Comparison of ENCODE assay signal across 17 cellular contexts in the genomic region with DNA sequence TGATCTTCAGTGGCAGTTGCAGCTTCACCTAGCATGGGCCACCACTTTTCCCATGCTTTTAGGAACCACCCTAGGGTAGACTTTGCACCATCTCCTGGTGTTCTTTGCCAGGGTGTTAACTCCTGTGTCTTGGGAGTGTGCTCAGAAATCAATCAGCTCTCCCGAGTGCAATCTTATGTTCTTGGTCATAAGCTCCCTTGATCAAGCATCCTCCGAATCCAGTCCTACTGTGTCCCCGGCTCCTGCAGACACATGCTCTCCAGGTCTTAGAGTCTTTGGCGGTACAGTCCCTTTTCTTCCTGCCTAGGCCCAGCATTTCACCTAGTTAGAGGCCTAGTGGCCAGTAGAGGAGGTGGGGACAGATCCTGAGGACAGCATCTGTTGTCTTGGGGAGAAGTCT.
A peak's percentile ranks its signal among the peaks of the same experiment; 100 is the strongest.
DNase-seq lines count a peak whose midpoint lies in the region; TF ChIP-seq lines count a peak whose summit lies in the region.
"Had no signal": no experiment of that assay in that cellular context is flagged by ENCODE, and none has a peak within 500 bp of the region (broad histone marks: within the 10 kb centered on the region; RNA-seq: fewer than 3 reads in every experiment).

No MANE protein-coding gene starts in this region.

- peak; percentile 9 for DNase-seq in activated CD8-positive, alpha-beta memory T cell treated with anti-CD3 and anti-CD28 coated beads for 24 hours
- DNase-seq in activated CD8-positive, alpha-beta memory T cell treated with anti-CD3 and anti-CD28 coated beads, Interleukin-2, amount 50 U/mL, for 48 hours = no peak
- DNase-seq in coronary artery (ENCODE audit: low spot score) (peak; percentile 9), neural progenitor cell (ENCODE audit: low spot score) (no peak), thyroid gland (no peak)
- no peak for DNase-seq in activated naive CD4-positive, alpha-beta T cell treated with anti-CD3 and anti-CD28 coated beads for 36 hours
- DNase-seq in activated effector memory CD4-positive, alpha-beta T cell treated with anti-CD3 and anti-CD28 coated beads, Interleukin-2, amount 50 U/mL, for 16 hours = no peak
- DNase-seq: Caco-2; CD4-positive, CD25-positive, alpha-beta regulatory T cell; CD8-positive, alpha-beta T cell; DMS153; DND-41; GM23248; H7 had no signal

- H4K20me1 ChIP-seq in neural progenitor cell (ENCODE audit: low read depth) = no peaks in the 10 kb centered on the region
- H4K20me1 ChIP-seq: BLaER1 had no signal

- intact Hi-C loops in thyroid gland (cut with DNase I) = no loop called here
- intact Hi-C loops in activated naive CD4-positive, alpha-beta T cell treated with anti-CD3 and anti-CD28 coated beads for 36 hours (cut with micrococcal nuclease) = no loop called here

- no peak overlapping the region for H3K4me2 ChIP-seq in neural progenitor cell
- H3K4me2 ChIP-seq: BLaER1 had no signal

- H3K4me1 Mint-ChIP-seq in neural progenitor cell = peaks cover 2% of the 10 kb centered on the region
- H3K4me1 Mint-ChIP-seq in activated naive CD4-positive, alpha-beta T cell treated with anti-CD3 and anti-CD28 coated beads for 36 hours (ENCODE audit: low read depth) = no peaks in the 10 kb centered on the region
- H3K4me1 Mint-ChIP-seq: B cell; CD4-positive, CD25-positive, alpha-beta regulatory T cell had no signal

- no peak overlapping the region for H2AFZ ChIP-seq in neural progenitor cell (replicated peaks)
- H2AFZ ChIP-seq: GM23248 had no signal

- 89 to 94% methylated on average over 4 of the region's 4 CpGs for WGBS in thyroid gland, 2 donors

- H3K27me3 Mint-ChIP-seq in neural progenitor cell (ENCODE audit: insufficient read depth, low read depth) = no peaks in the 10 kb centered on the region
- peaks cover 2% of the 10 kb centered on the region for H3K27me3 Mint-ChIP-seq in activated naive CD4-positive, alpha-beta T cell treated with anti-CD3 and anti-CD28 coated beads for 36 hours (ENCODE audit: low read depth)
- H3K27me3 Mint-ChIP-seq: CD4-positive, CD25-positive, alpha-beta regulatory T cell had no signal

- H3K36me3 Mint-ChIP-seq in neural progenitor cell = no peaks in the 10 kb centered on the region
- no peaks in the 10 kb centered on the region for H3K36me3 Mint-ChIP-seq in activated naive CD4-positive, alpha-beta T cell treated with anti-CD3 and anti-CD28 coated beads for 36 hours (ENCODE audit: low read depth)
- H3K36me3 Mint-ChIP-seq: CD4-positive, CD25-positive, alpha-beta regulatory T cell; CD8-positive, alpha-beta T cell had no signal

- H3F3A ChIP-seq in neural progenitor cell (ENCODE audit: low read depth) = no peaks in the 10 kb centered on the region

- no peaks in the 10 kb centered on the region for H3K9me3 Mint-ChIP-seq in neural progenitor cell
- no peaks in the 10 kb centered on the region for H3K9me3 Mint-ChIP-seq in activated naive CD4-positive, alpha-beta T cell treated with anti-CD3 and anti-CD28 coated beads for 36 hours
- H3K9me3 Mint-ChIP-seq: CD8-positive, alpha-beta T cell had no signal

- H3K9me3 ChIP-seq in neural progenitor cell (ENCODE audit: low read depth) (no peaks in the 10 kb centered on the region), thyroid gland (no peaks in the 10 kb centered on the region)
- H3K9me3 ChIP-seq: Caco-2 had no signal

- CTCF ChIA-PET in activated naive CD4-positive, alpha-beta T cell treated with anti-CD3 and anti-CD28 coated beads for 36 hours (lab: Charles Lee) = no interaction called here

- H3K4me3 Mint-ChIP-seq in neural progenitor cell = no peak overlapping the region
- no peak overlapping the region for H3K4me3 Mint-ChIP-seq in activated naive CD4-positive, alpha-beta T cell treated with anti-CD3 and anti-CD28 coated beads for 36 hours
- H3K4me3 Mint-ChIP-seq: B cell; CD4-positive, CD25-positive, alpha-beta regulatory T cell; CD8-positive, alpha-beta T cell had no signal

- H3K79me2 ChIP-seq in neural progenitor cell (ENCODE audit: low read depth) = no peaks in the 10 kb centered on the region

- no peak for TF ChIP-seq POLR2A in thyroid gland (IDR thresholded peaks at IDR 0.05)

- no peak overlapping the region for H3K4me3 ChIP-seq in coronary artery
- H3K4me3 ChIP-seq in neural progenitor cell = no peak overlapping the region
- H3K4me3 ChIP-seq in thyroid gland (replicated peaks in 1 of 3) = no peak overlapping the region
- H3K4me3 ChIP-seq: BLaER1, GM23248 had no signal

- H3K4me1 ChIP-seq in neural progenitor cell (peaks cover 3% of the 10 kb centered on the region), thyroid gland (no peaks in the 10 kb centered on the region)
- H3K4me1 ChIP-seq: Caco-2 had no signal

- H3K27me3 ChIP-seq in neural progenitor cell (no peaks in the 10 kb centered on the region), thyroid gland (no peaks in the 10 kb centered on the region)
- H3K27me3 ChIP-seq: BLaER1 had no signal

- TF ChIP-seq CTCF in coronary artery (IDR thresholded peaks at IDR 0.05) (no peak), neural progenitor cell (IDR thresholded peaks at IDR 0.05) (no peak), thyroid gland (IDR thresholded peaks at IDR 0.05) (no peak)

- H3K36me3 ChIP-seq in neural progenitor cell (no peaks in the 10 kb centered on the region), thyroid gland (no peaks in the 10 kb centered on the region)
- H3K36me3 ChIP-seq: BLaER1 had no signal

- H3K27ac ChIP-seq in coronary artery = no peak overlapping the region
- H3K27ac ChIP-seq in neural progenitor cell = no peak overlapping the region
- H3K27ac ChIP-seq in thyroid gland = no peak overlapping the region
- H3K27ac ChIP-seq: BLaER1, C4-2B, GM23248 had no signal

- peak overlapping the region; percentile 7 for H3K27ac Mint-ChIP-seq in neural progenitor cell
- no peak overlapping the region for H3K27ac Mint-ChIP-seq in activated naive CD4-positive, alpha-beta T cell treated with anti-CD3 and anti-CD28 coated beads for 36 hours
- H3K27ac Mint-ChIP-seq: B cell; CD4-positive, CD25-positive, alpha-beta regulatory T cell; CD8-positive, alpha-beta T cell had no signal

- no peak overlapping the region for H3K9ac ChIP-seq in neural progenitor cell
- H3K9ac ChIP-seq: BLaER1, GM23248 had no signal

Comparison
In these comparisons a context has a peak if more than half of its experiments do, and no peak if none do; other contexts are left out.
1. DNase-seq: peak in activated CD8-positive, alpha-beta memory T cell treated with anti-CD3 and anti-CD28 coated beads for 24 hours (single experiment) and coronary artery (single experiment); none in activated CD8-positive, alpha-beta memory T cell treated with anti-CD3 and anti-CD28 coated beads, Interleukin-2, amount 50 U/mL, for 48 hours (single experiment), neural progenitor cell (single experiment), thyroid gland (0 of 2), activated naive CD4-positive, alpha-beta T cell treated with anti-CD3 and anti-CD28 coated beads for 36 hours (single experiment) and activated effector memory CD4-positive, alpha-beta T cell treated with anti-CD3 and anti-CD28 coated beads, Interleukin-2, amount 50 U/mL, for 16 hours (single experiment).